Comparison of ENCODE assay signal across 9 cellular contexts in the genomic region with DNA sequence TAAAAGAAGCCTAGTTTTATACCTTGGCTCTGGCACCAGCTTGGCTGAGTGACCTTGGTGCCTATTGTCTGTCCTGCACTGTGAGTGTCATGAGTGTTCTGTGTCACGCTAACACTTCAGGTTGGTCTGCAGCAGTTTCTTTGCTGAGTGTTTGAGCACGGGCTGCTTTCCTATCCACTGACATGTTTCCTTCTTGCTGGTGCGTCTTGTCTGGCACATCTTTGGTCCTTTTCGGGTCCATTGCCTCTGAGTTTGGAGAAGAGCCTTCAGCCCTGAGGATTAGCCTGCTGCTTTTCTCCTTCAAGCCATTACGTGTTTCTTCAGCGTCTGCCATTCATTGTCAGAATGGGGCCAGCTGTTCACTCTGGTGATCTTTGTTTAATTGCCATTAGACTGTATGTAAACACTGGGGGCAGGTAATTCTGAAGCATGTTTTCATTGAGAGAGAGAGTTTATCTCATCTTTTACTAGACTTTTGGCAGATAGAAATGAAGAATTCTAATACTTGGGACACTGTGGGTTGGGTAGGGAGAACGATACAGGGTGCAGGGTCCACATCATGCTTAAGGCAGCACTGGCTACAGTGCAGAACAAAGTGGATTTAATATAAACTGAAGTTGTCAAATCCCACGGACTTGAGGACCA. TPM values are rescaled to one million over a fixed set of nuclear protein-coding genes. Genes with fewer than 3 reads are reported as not detected.
DNase-seq lines count a peak whose midpoint lies in the region; ATAC-seq, FAIRE-seq and TF ChIP-seq lines count a peak whose summit lies in the region.
"Had no signal": no experiment of that assay in that cellular context is flagged by ENCODE, and none has a peak within 500 bp of the region (broad histone marks: within the 10 kb centered on the region; RNA-seq: fewer than 3 reads in every experiment).

No MANE protein-coding gene starts in this region.

- no peaks in the 10 kb centered on the region for H3K27me3 Mint-ChIP-seq in astrocyte (ENCODE audit: low read depth, unreplicated experiment)

- H2AFZ ChIP-seq in astrocyte (ENCODE audit: low read depth, low read length), result peak overlapping the region; percentile 51

- H3K27ac ChIP-seq in astrocyte (ENCODE audit: low read depth, low read length) (no peak overlapping the region), transverse colon (peak overlapping the region in 3 of 4 donors; percentile 13 to 45 (median 32)), mesendoderm (ENCODE audit: low read depth, low read length) (no peak overlapping the region)

- ATAC-seq in left colon (peak; percentile 80), HG02623 (IDR thresholded peaks at IDR 0.05; ENCODE audit: unreplicated experiment) (no peak)

- peak overlapping the region; percentile 54 for H3K27ac Mint-ChIP-seq in astrocyte (ENCODE audit: unreplicated experiment)

- H3K79me2 ChIP-seq in astrocyte (ENCODE audit: insufficient read depth, low read length) (no peaks in the 10 kb centered on the region), mesendoderm (ENCODE audit: control insufficient read depth, insufficient read depth, low read length) (no peaks in the 10 kb centered on the region)

- no peak overlapping the region for H2BK120ac ChIP-seq in mesendoderm (ENCODE audit: low read depth, low read length)

- H2BK15ac ChIP-seq in mesendoderm (replicated peaks; ENCODE audit: low read depth), result no peak overlapping the region

- no peak overlapping the region for H3K23ac ChIP-seq in mesendoderm (ENCODE audit: low read length)

- no peak overlapping the region for H3K18ac ChIP-seq in mesendoderm (ENCODE audit: low read length)

- TF ChIP-seq POLR2A in transverse colon (IDR thresholded peaks at IDR 0.05), result no peak

- H3K4me1 ChIP-seq in astrocyte (ENCODE audit: insufficient read depth, low read length), result peaks cover 21% of the 10 kb centered on the region
- H3K4me1 ChIP-seq in transverse colon, result peaks cover 0 to 20% (median 2%) of the 10 kb centered on the region in 4 donors
- peaks cover 2% of the 10 kb centered on the region for H3K4me1 ChIP-seq in mesendoderm (ENCODE audit: control insufficient read depth, low read depth, low read length)

- H3K4ac ChIP-seq in mesendoderm (ENCODE audit: low read depth, low read length), result no peak overlapping the region

- intact Hi-C loops in left colon (cut with DNase I, micrococcal nuclease) (no loop called here), transverse colon (cut with DNase I; ENCODE audit: low total_unique reads) (no loop called here)

- H3K9ac ChIP-seq in astrocyte (ENCODE audit: low read length) (peak overlapping the region; percentile 14), mesendoderm (ENCODE audit: low read length) (no peak overlapping the region)

- no peaks in the 10 kb centered on the region for H3K79me1 ChIP-seq in mesendoderm (ENCODE audit: low read length)

- TF ChIP-seq CTCF in astrocyte (IDR thresholded peaks at IDR 0.05; ENCODE audit: insufficient read depth, low read depth, low read length), result no peak
- no peak for TF ChIP-seq CTCF in transverse colon (IDR thresholded peaks at IDR 0.05)

- H4K5ac ChIP-seq in mesendoderm (ENCODE audit: low read length), result no peak overlapping the region

- peaks cover 3% of the 10 kb centered on the region for H3K36me3 Mint-ChIP-seq in astrocyte (ENCODE audit: low read depth, unreplicated experiment)

- H2BK5ac ChIP-seq in mesendoderm (ENCODE audit: low read length), result no peak overlapping the region

- no peak for TF ChIP-seq EP300 in transverse colon (IDR thresholded peaks at IDR 0.05; ENCODE audit: low read depth)

- no peak overlapping the region for H4K8ac ChIP-seq in mesendoderm (ENCODE audit: low read depth, low read length)

- FAIRE-seq in astrocyte (lab: Jason Lieb, UNC), result peak; percentile 17

- no peaks in the 10 kb centered on the region for H4K20me1 ChIP-seq in astrocyte (ENCODE audit: insufficient read depth, low read length)

- in situ Hi-C loops in transverse colon (cut with MboI; ENCODE audit: low pct_ligation_motif_present in 1 of 4, low pct_unique_long_range_greater_than_20kb in 1 of 4, low sequenced_read_pairs in 3 of 4), result no loop called here

- H3K4me3 Mint-ChIP-seq in astrocyte (ENCODE audit: unreplicated experiment), result no peak overlapping the region

- H3K9me3 ChIP-seq in astrocyte (ENCODE audit: insufficient read depth, low read depth, low read length) (no peaks in the 10 kb centered on the region), transverse colon (no peaks in the 10 kb centered on the region)

- H3K56ac ChIP-seq in mesendoderm (ENCODE audit: low read length), result no peak overlapping the region

- H2AK5ac ChIP-seq in mesendoderm (ENCODE audit: low read length), result no peak overlapping the region

- H3K27me3 ChIP-seq in astrocyte (ENCODE audit: insufficient read depth, low read length) (no peaks in the 10 kb centered on the region), transverse colon (no peaks in the 10 kb centered on the region), mesendoderm (ENCODE audit: insufficient read depth, low read length, poor library complexity) (no peaks in the 10 kb centered on the region)

- H3K4me2 ChIP-seq in astrocyte (ENCODE audit: low read length) (peak overlapping the region; percentile 71), mesendoderm (ENCODE audit: low read length) (no peak overlapping the region)

- H3K4me1 Mint-ChIP-seq in astrocyte (ENCODE audit: low read depth, unreplicated experiment), result peaks cover 21% of the 10 kb centered on the region

- WGBS in transverse colon (ENCODE audit: low coverage in 1 of 2), 2 donors, result 35 to 63% methylated on average over 2 to 8 of the region's 8 CpGs
- no CpG with 5 or more reads among the region's 8 CpGs for WGBS in mesendoderm (ENCODE audit: extremely low coverage, insufficient coverage, low lambda C conversion rate)

- DNase-seq in NCI-H187 (lab: John Stamatoyannopoulos, UW), result peak; percentile 34 to 40
- DNase-seq in NCI-H187 treated with DMSO at 0.1 percent for 48 hours (lab: John Stamatoyannopoulos, UW), result no peak
- no peak for DNase-seq in astrocyte (ENCODE audit: low read depth)
- no peak for DNase-seq in left colon
- DNase-seq in transverse colon, result no peak
- no peak for DNase-seq in mesendoderm
- no peak for DNase-seq in NCI-H2196 treated with DMSO at 0.1 percent for 48 hours (lab: John Stamatoyannopoulos, UW; ENCODE audit: unreplicated experiment)
- DNase-seq: effector memory CD4-positive, alpha-beta T cell had no signal

- no peaks in the 10 kb centered on the region for H3K9me3 Mint-ChIP-seq in astrocyte (ENCODE audit: unreplicated experiment)

- H3K36me3 ChIP-seq in astrocyte (ENCODE audit: insufficient read depth, low read length) (no peaks in the 10 kb centered on the region), transverse colon (no peaks in the 10 kb centered on the region), mesendoderm (ENCODE audit: control insufficient read depth, insufficient read depth, low read length) (no peaks in the 10 kb centered on the region)

- H3K4me3 ChIP-seq in astrocyte (ENCODE audit: insufficient read depth, low read depth, low read length), result no peak overlapping the region
- H3K4me3 ChIP-seq in transverse colon, result no peak overlapping the region
- H3K4me3 ChIP-seq in mesendoderm (ENCODE audit: low read length), result no peak overlapping the region

RNA-seq across cellular contexts. Expression of gene LRRC28, which starts 55.5 kb away (rescaled TPM):
- total RNA-seq in astrocyte (28.1 and 30.7 TPM in 2 replicates), left colon (10 to 100 TPM; 24.8 to 32.2 TPM), transverse colon (10 to 100 TPM; 56.5 to 82.7 (median 64.2) TPM)
- polyA plus RNA-seq in mesendoderm (2013, experiment 1 of 2), result 9.8 TPM
- polyA plus RNA-seq in mesendoderm (2013, experiment 2 of 2), result 11.6 TPM

RNA-seq across cellular contexts. Expression of gene TTC23, which starts 57.4 kb away (rescaled TPM):
- total RNA-seq in astrocyte, result 20.2 and 22.1 TPM in 2 replicates
- total RNA-seq in left colon, result 10 to 100 TPM; 16.0 to 18.6 TPM
- total RNA-seq in transverse colon, result 10 to 100 TPM in 2 of 4 donors, 1 to 10 TPM in 2; 7.8 to 23.5 (median 12.5) TPM
- 12.7 TPM for polyA plus RNA-seq in mesendoderm (2013, experiment 1 of 2)
- 12.5 TPM for polyA plus RNA-seq in mesendoderm (2013, experiment 2 of 2)

Comparison
In these comparisons a context has a peak if more than half of its experiments do, and no peak if none do; other contexts are left out.
1. DNase-seq: peak in NCI-H187 (2 of 2); none in NCI-H187 treated with DMSO at 0.1 percent for 48 hours (single experiment), astrocyte (single experiment), left colon (0 of 2), transverse colon (single experiment), mesendoderm (single experiment) and NCI-H2196 treated with DMSO at 0.1 percent for 48 hours (single experiment).
2. H3K27ac ChIP-seq: peak in transverse colon (3 of 4); none in astrocyte (single experiment) and mesendoderm (single experiment).